ENCODE assay signal across 21 cellular contexts in genomic region chr4:52560844-52561280, GRCh38.
A peak's percentile ranks its signal among the peaks of the same experiment; 100 is the strongest.
DNase-seq lines count a peak whose midpoint lies in the region; ATAC-seq and TF ChIP-seq lines count a peak whose summit lies in the region.
"Had no signal": no experiment of that assay in that cellular context is flagged by ENCODE, and none has a peak within 500 bp of the region (broad histone marks: within the 10 kb centered on the region; RNA-seq: fewer than 3 reads in every experiment).

No MANE protein-coding gene starts in this region.

- intact Hi-C loops in IMR-90 (cut with micrococcal nuclease) = no loop called here

- H3K27me3 ChIP-seq in IMR-90 (ENCODE audit: control insufficient read depth, insufficient read depth, low read length) (no peaks in the 10 kb centered on the region), neural progenitor cell (no peaks in the 10 kb centered on the region)
- H3K27me3 ChIP-seq: upper lobe of left lung had no signal

- H3K4me1 Mint-ChIP-seq in neural progenitor cell = peaks cover 10% of the 10 kb centered on the region
- H3K4me1 Mint-ChIP-seq: activated naive CD4-positive, alpha-beta T cell treated with anti-CD3 and anti-CD28 coated beads, Interleukin-2, amount 50 U/mL, for 24 hours; brain; mesothelial cell of epicardium; nephron progenitor cell had no signal

- H3K23ac ChIP-seq in IMR-90 (ENCODE audit: low read depth, low read length) = peak overlapping the region; percentile 66

- H3K79me2 ChIP-seq in neural progenitor cell (ENCODE audit: low read depth) = no peaks in the 10 kb centered on the region

- H3K9me1 ChIP-seq in IMR-90 (ENCODE audit: insufficient read depth, low read length) = peaks cover 11% of the 10 kb centered on the region

- H3K79me1 ChIP-seq in IMR-90 (ENCODE audit: low read depth in 1 of 2, low read length in 2 of 2) = no peaks in the 10 kb centered on the region

- peak overlapping the region; percentile 22 to 34; a peak in 2 of 4 replicates for H4K8ac ChIP-seq in IMR-90 (ENCODE audit: low read depth in 2 of 2, low read length in 2 of 2)

- H3K4me1 ChIP-seq in IMR-90 (ENCODE audit: control insufficient read depth, insufficient read depth, low read length) (peaks cover 8% of the 10 kb centered on the region; the same call in 1 of the 2 replicates), neural progenitor cell (no peaks in the 10 kb centered on the region)
- H3K4me1 ChIP-seq: upper lobe of left lung had no signal

- H3K14ac ChIP-seq in IMR-90 (replicated peaks; ENCODE audit: low read depth, low read length) = peak overlapping the region; percentile 63

- H4K91ac ChIP-seq in IMR-90 (ENCODE audit: insufficient read depth, low read depth, low read length) = peak overlapping the region; percentile 69

- DNase-seq in AG09309 (ENCODE audit: low read depth) = peak; percentile 70
- DNase-seq in IMR-90 = peak; percentile 83
- peak; percentile 88 for DNase-seq in epithelial cell of esophagus (ENCODE audit: low read depth)
- DNase-seq in neural progenitor cell (ENCODE audit: low spot score) = no peak
- DNase-seq in HEK293T (ENCODE audit: extremely low spot score) = no peak
- no peak for DNase-seq in activated T-cell treated with anti-CD3 and anti-CD28 coated beads, Interleukin-2, amount 50 U/mL, for 48 hours
- DNase-seq in NCI-H146 (lab: John Stamatoyannopoulos, UW) = no peak
- DNase-seq in AG08396 (ENCODE audit: low spot score) = no peak
- DNase-seq: ACHN; activated CD4-positive, alpha-beta T cell treated with anti-CD3 and anti-CD28 coated beads, Interleukin-2, amount 50 U/mL, for 4 hours; effector CD8-positive, alpha-beta T cell; KG1; NCI-H1930; NCI-H510A; nephron progenitor cell; stimulated activated naive CD8-positive, alpha-beta T cell treated with anti-CD3 and anti-CD28 coated beads, Interleukin-15, Interleukin-2, amounts not matched to agents 100 U/mL and 50 U/mL, for 24 hours; upper lobe of left lung had no signal

- no TSS peak for BruUV-seq in IMR-90 (replicated peaks; lab: Mats Ljungman, UMichigan)

- peak overlapping the region; percentile 89 for H2BK20ac ChIP-seq in IMR-90 (ENCODE audit: low read depth, low read length)

- peak overlapping the region; percentile 65; the same call in 1 of the 2 replicates for H2AK5ac ChIP-seq in IMR-90 (ENCODE audit: low read depth, low read length)

- no peak for TF ChIP-seq RAD21 in IMR-90 (IDR thresholded peaks at IDR 0.05; ENCODE audit: low read length)

- peak; percentile 49 for ATAC-seq in IMR-90 (ENCODE audit: low read depth)
- ATAC-seq: stimulated activated naive CD8-positive, alpha-beta T cell treated with anti-CD3 and anti-CD28 coated beads, Interleukin-15, Interleukin-2, amounts not matched to agents 100 U/mL and 50 U/mL, for 24 hours had no signal

- CTCF ChIA-PET in IMR-90 (lab: Yijun Ruan, JAX) = no interaction called here
- CTCF ChIA-PET in HEK293T (lab: Yijun Ruan, JAX) = no interaction called here

- peak overlapping the region; percentile 84; the same call in 2 of the 3 replicates for H2BK15ac ChIP-seq in IMR-90 (ENCODE audit: low read depth, low read length)

- H2BK120ac ChIP-seq in IMR-90 (ENCODE audit: low read depth, low read length) = peak overlapping the region; percentile 70

- dilution Hi-C loops in IMR-90 (cut with HindIII; ENCODE audit: low sequenced_read_pairs, unreplicated experiment) = no loop called here

- no peaks in the 10 kb centered on the region for H3F3A ChIP-seq in neural progenitor cell (ENCODE audit: low read depth)

- peak overlapping the region; percentile 62 for H2AK9ac ChIP-seq in IMR-90 (replicated peaks; ENCODE audit: low read depth, low read length, poor library complexity)

- in situ Hi-C loops in IMR-90 (cut with MboI; ENCODE audit: low sequenced_read_pairs) = no loop called here

- 0 out of 2 replicates have a peak overlapping the region, but pooled peaks have one; percentile 5 for H4K5ac ChIP-seq in IMR-90 (ENCODE audit: low read depth, low read length)

- H2BK5ac ChIP-seq in IMR-90 (ENCODE audit: low read depth, low read length, poor library complexity, severe bottlenecking) = peak overlapping the region; percentile 56

- H2AFZ ChIP-seq in IMR-90 (replicated peaks; ENCODE audit: low read length, poor library complexity) = peak overlapping the region; percentile 44
- no peak overlapping the region for H2AFZ ChIP-seq in neural progenitor cell (replicated peaks)

- H3K27ac ChIP-seq in IMR-90 (ENCODE audit: insufficient read depth, low read length) = no peak overlapping the region
- H3K27ac ChIP-seq in neural progenitor cell = no peak overlapping the region
- H3K27ac ChIP-seq: upper lobe of left lung, VCaP had no signal

- H3K27me3 Mint-ChIP-seq in neural progenitor cell (ENCODE audit: insufficient read depth, low read depth) = peaks cover 8% of the 10 kb centered on the region
- H3K27me3 Mint-ChIP-seq: brain had no signal

- H3K4me2 ChIP-seq in IMR-90 (ENCODE audit: low read depth, low read length) (no peak overlapping the region), neural progenitor cell (no peak overlapping the region)

- no CpG with 5 or more reads among the region's 1 CpG for WGBS in IMR-90 (ENCODE audit: extremely low coverage in 2 of 2, insufficient read length in 1 of 2), 2 experiments

- H3K36me3 Mint-ChIP-seq in neural progenitor cell = no peaks in the 10 kb centered on the region
- H3K36me3 Mint-ChIP-seq: activated naive CD4-positive, alpha-beta T cell treated with anti-CD3 and anti-CD28 coated beads, Interleukin-2, amount 50 U/mL, for 24 hours; brain; mesothelial cell of epicardium had no signal

- H3K4me3 Mint-ChIP-seq in neural progenitor cell = peak overlapping the region; percentile 3
- H3K4me3 Mint-ChIP-seq: activated naive CD4-positive, alpha-beta T cell treated with anti-CD3 and anti-CD28 coated beads, Interleukin-2, amount 50 U/mL, for 24 hours; brain; mesothelial cell of epicardium; nephron progenitor cell had no signal

- H3K9me3 ChIP-seq in IMR-90 (ENCODE audit: control insufficient read depth, insufficient read depth, low read length) (no peaks in the 10 kb centered on the region), neural progenitor cell (ENCODE audit: low read depth) (no peaks in the 10 kb centered on the region)
- H3K9me3 ChIP-seq: upper lobe of left lung had no signal

- H3K27ac Mint-ChIP-seq in neural progenitor cell = peak overlapping the region; percentile 8
- H3K27ac Mint-ChIP-seq: activated naive CD4-positive, alpha-beta T cell treated with anti-CD3 and anti-CD28 coated beads, Interleukin-2, amount 50 U/mL, for 24 hours; brain; mesothelial cell of epicardium; nephron progenitor cell had no signal

- H3K9ac ChIP-seq in IMR-90 (ENCODE audit: low read depth, low read length) (no peak overlapping the region), neural progenitor cell (no peak overlapping the region)

- peak overlapping the region; percentile 47; the same call in 1 of the 2 replicates for H3K18ac ChIP-seq in IMR-90 (ENCODE audit: low read depth, low read length)

- peaks cover 12% of the 10 kb centered on the region for H3K9me3 Mint-ChIP-seq in neural progenitor cell
- H3K9me3 Mint-ChIP-seq: activated naive CD4-positive, alpha-beta T cell treated with anti-CD3 and anti-CD28 coated beads, Interleukin-2, amount 50 U/mL, for 24 hours; brain; mesothelial cell of epicardium had no signal

- peak overlapping the region; percentile 80 for H3K4ac ChIP-seq in IMR-90 (ENCODE audit: low read depth, low read length)

- no peaks in the 10 kb centered on the region for H3K36me3 ChIP-seq in IMR-90 (ENCODE audit: control insufficient read depth, insufficient read depth, low read length)
- no peaks in the 10 kb centered on the region for H3K36me3 ChIP-seq in neural progenitor cell
- H3K36me3 ChIP-seq: upper lobe of left lung had no signal

- H4K20me1 ChIP-seq in IMR-90 (ENCODE audit: insufficient read depth, low read length) (no peaks in the 10 kb centered on the region), neural progenitor cell (ENCODE audit: low read depth) (no peaks in the 10 kb centered on the region)

- no peak overlapping the region for H3K4me3 ChIP-seq in AG09309 (ENCODE audit: control insufficient read depth, low read depth, low read length)
- no peak overlapping the region for H3K4me3 ChIP-seq in IMR-90 (ENCODE audit: insufficient read depth, low read depth, low read length)
- H3K4me3 ChIP-seq in epithelial cell of esophagus (ENCODE audit: low read length) = no peak overlapping the region
- no peak overlapping the region for H3K4me3 ChIP-seq in neural progenitor cell
- H3K4me3 ChIP-seq: upper lobe of left lung had no signal

- POLR2A ChIA-PET in IMR-90 (lab: Charles Lee; ENCODE audit: unreplicated experiment) = no interaction called here
- POLR2A ChIA-PET in HEK293T (lab: Yijun Ruan, JAX) = no interaction called here

- TF ChIP-seq CTCF in AG09309 (IDR thresholded peaks at IDR 0.05; ENCODE audit: control insufficient read depth, insufficient read depth, low read depth, low read length, missing control alignments) (no peak), IMR-90 (conservative IDR thresholded peaks at IDR 0.05; ENCODE audit: low read depth, low read length) (no peak), epithelial cell of esophagus (IDR thresholded peaks at IDR 0.05; ENCODE audit: insufficient read depth, low read depth, low read length, missing control alignments) (no peak), neural progenitor cell (IDR thresholded peaks at IDR 0.05) (no peak)

- no peak overlapping the region for H3K56ac ChIP-seq in IMR-90 (ENCODE audit: extremely low read depth, insufficient read depth, low read length)

- TF ChIP-seq POLR2A in IMR-90 (IDR thresholded peaks at IDR 0.05; ENCODE audit: low read depth, low read length) = no peak

TF ChIP-seq in IMR-90, 13 proteins besides CTCF, POLR2A, EP300 and RAD21 (continues in another document):
- TF ChIP-seq FOS (IDR thresholded peaks at IDR 0.05; ENCODE audit: low read depth, low read length) (peak; percentile 43; the same call in 1 of the 2 replicates), USF2 (IDR thresholded peaks at IDR 0.05; ENCODE audit: low read depth, low read length) (no peak)

TF ChIP-seq in HEK293T, 16 proteins besides CTCF, POLR2A, EP300 and RAD21 (continues in another document):
- TF ChIP-seq, protein P1, sequence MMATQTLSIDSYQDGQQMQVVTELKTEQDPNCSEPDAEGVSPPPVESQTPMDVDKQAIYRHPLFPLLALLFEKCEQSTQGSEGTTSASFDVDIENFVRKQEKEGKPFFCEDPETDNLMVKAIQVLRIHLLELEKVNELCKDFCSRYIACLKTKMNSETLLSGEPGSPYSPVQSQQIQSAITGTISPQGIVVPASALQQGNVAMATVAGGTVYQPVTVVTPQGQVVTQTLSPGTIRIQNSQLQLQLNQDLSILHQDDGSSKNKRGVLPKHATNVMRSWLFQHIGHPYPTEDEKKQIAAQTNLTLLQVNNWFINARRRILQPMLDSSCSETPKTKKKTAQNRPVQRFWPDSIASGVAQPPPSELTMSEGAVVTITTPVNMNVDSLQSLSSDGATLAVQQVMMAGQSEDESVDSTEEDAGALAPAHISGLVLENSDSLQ (IDR thresholded peaks at IDR 0.05) = no peak
- TF ChIP-seq SUZ12 (IDR thresholded peaks at IDR 0.05) (no peak), FOXK2 (IDR thresholded peaks at IDR 0.05) (no peak), CTBP1 (IDR thresholded peaks at IDR 0.05; ENCODE audit: borderline replicate concordance) (no peak), ZNF384 (IDR thresholded peaks at IDR 0.05) (no peak), HDGF (IDR thresholded peaks at IDR 0.05; ENCODE audit: borderline replicate concordance) (no peak), BHLHE40 (IDR thresholded peaks at IDR 0.05; ENCODE audit: borderline replicate concordance) (no peak), FOXM1 (IDR thresholded peaks at IDR 0.05; ENCODE audit: borderline replicate concordance) (no peak)

Comparison
In these comparisons a context has a peak if more than half of its experiments do, and no peak if none do; other contexts are left out.
1. DNase-seq: peak in AG09309 (single experiment), IMR-90 (single experiment) and epithelial cell of esophagus (single experiment); none in neural progenitor cell (single experiment), HEK293T (single experiment), activated T-cell treated with anti-CD3 and anti-CD28 coated beads, Interleukin-2, amount 50 U/mL, for 48 hours (0 of 2), NCI-H146 (single experiment) and AG08396 (single experiment).